16 cellular contexts compared by ENCODE assay signal in the genomic region with DNA sequence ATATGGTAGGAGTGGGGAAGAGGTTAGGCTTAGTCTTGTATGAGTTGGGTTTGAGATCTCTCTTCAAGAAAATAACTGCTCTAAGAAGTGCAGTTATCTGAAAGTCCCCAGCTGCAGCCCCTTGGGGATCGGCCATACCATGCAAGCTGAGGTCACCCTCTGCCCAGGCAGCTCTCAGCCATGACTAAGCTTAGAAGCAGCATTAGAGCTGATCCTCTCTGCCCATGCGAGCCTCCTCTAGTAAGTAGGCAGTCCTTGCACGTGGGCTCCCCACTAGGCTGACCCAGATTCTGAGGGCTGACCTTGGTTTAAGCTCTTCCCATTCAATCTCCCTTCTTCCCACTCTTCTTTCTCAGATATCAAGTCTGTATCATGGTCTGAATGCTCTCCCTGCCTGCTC.
DNase-seq lines count a peak whose midpoint lies in the region; ATAC-seq, FAIRE-seq and TF ChIP-seq lines count a peak whose summit lies in the region.
"Had no signal": no experiment of that assay in that cellular context is flagged by ENCODE, and none has a peak within 500 bp of the region (broad histone marks: within the 10 kb centered on the region; RNA-seq: fewer than 3 reads in every experiment).

No MANE protein-coding gene starts in this region.

- no peak overlapping the region for H2AFZ ChIP-seq in smooth muscle cell (ENCODE audit: low read depth)
- no peak overlapping the region for H2AFZ ChIP-seq in HepG2 (ENCODE audit: low read length)

- WGBS in smooth muscle cell (ENCODE audit: low lambda C conversion rate): 8% methylated on average over 3 of the region's 3 CpGs
- WGBS in HepG2 (ENCODE audit: low lambda C conversion rate): 28% methylated on average over 2 of the region's 3 CpGs

- H3K36me3 ChIP-seq in smooth muscle cell (ENCODE audit: low read depth): no peaks in the 10 kb centered on the region
- H3K36me3 ChIP-seq in HepG2 (replicated peaks in 1 of 2; ENCODE audit: control insufficient read depth in 1 of 2, insufficient read depth in 2 of 2, low read length in 2 of 2): no peaks in the 10 kb centered on the region
- H3K36me3 ChIP-seq: adrenal gland had no signal

- TF ChIP-seq CTCF in fibroblast of mammary gland (conservative IDR thresholded peaks at IDR 0.05; ENCODE audit: control insufficient read depth, insufficient read depth, low read depth, low read length): no peak
- TF ChIP-seq CTCF in smooth muscle cell (IDR thresholded peaks at IDR 0.05; ENCODE audit: borderline replicate concordance, insufficient read depth, poor library complexity, severe bottlenecking): no peak
- no peak for TF ChIP-seq CTCF in HepG2 (CRISPR knock-in tag; IDR thresholded peaks at IDR 0.05)

- CTCF ChIA-PET in HepG2 (lab: Yijun Ruan, JAX; ENCODE audit: low intra/inter-chr PET ratio, low total read pairs): no interaction called here

- ATAC-seq in SK-N-SH treated with all-trans-retinoic acid at 6 μM for 48 hours (peak; percentile 87), GM21529 (IDR thresholded peaks at IDR 0.05; ENCODE audit: unreplicated experiment) (no peak), HepG2 (no peak), HG02840 (IDR thresholded peaks at IDR 0.05; ENCODE audit: low FRiP score, unreplicated experiment) (no peak)
- ATAC-seq: K562; stimulated activated memory B cell treated with anti-CD40 and anti-IgM and Interleukin-4, amounts not matched to agents 10 μg/mL and 1 μg/mL and 100 μg/mL, for 72 hours had no signal

- H3K27me3 ChIP-seq in smooth muscle cell (ENCODE audit: low read depth) (peaks cover 10% of the 10 kb centered on the region), HepG2 (ENCODE audit: control insufficient read depth in 1 of 2, insufficient read depth in 2 of 2, low read length in 2 of 2) (no peaks in the 10 kb centered on the region)
- H3K27me3 ChIP-seq: adrenal gland had no signal

- DNase-seq in HCEC 1CT (peak; percentile 77), fibroblast of mammary gland (ENCODE audit: low read depth) (peak; percentile 77), smooth muscle cell (lab: John Stamatoyannopoulos, UW; ENCODE audit: unreplicated experiment) (peak; percentile 10), HepG2 (ENCODE audit: low spot score) (no peak)
- DNase-seq: activated CD4-positive, alpha-beta memory T cell treated with anti-CD3 and anti-CD28 coated beads, Interleukin-2, amount 10 ng/mL, durations not matched to agents 7 days and 5 days; CD4-positive, alpha-beta T cell; dermis blood vessel endothelial cell; foreskin melanocyte; NCI-H187 treated with DMSO at 0.1 percent for 48 hours; stimulated activated CD4-positive, alpha-beta T cell treated with anti-CD3 and anti-CD28 coated beads, Interleukin-4, amount 100 ng/mL, for 4 hours had no signal

- no peak overlapping the region for H3K4me3 ChIP-seq in fibroblast of mammary gland (ENCODE audit: control insufficient read depth, low read depth, low read length)
- H3K4me3 ChIP-seq in smooth muscle cell: no peak overlapping the region
- no peak overlapping the region for H3K4me3 ChIP-seq in HepG2 (replicated peaks in 1 of 3; ENCODE audit: insufficient read depth in 1 of 3, low read depth in 2 of 3, low read length in 3 of 3)
- H3K4me3 ChIP-seq: adrenal gland, K562 had no signal

- no peak overlapping the region for H3K9ac ChIP-seq in smooth muscle cell (ENCODE audit: low read depth)
- no peak overlapping the region for H3K9ac ChIP-seq in HepG2 (ENCODE audit: insufficient read depth, low read depth, low read length)

- H3K79me2 ChIP-seq in smooth muscle cell (ENCODE audit: low read depth): no peaks in the 10 kb centered on the region
- H3K79me2 ChIP-seq in HepG2 (ENCODE audit: insufficient read depth, low read length): no peaks in the 10 kb centered on the region

- H3K9me3 ChIP-seq in smooth muscle cell (replicated peaks; ENCODE audit: low read depth) (no peaks in the 10 kb centered on the region), HepG2 (ENCODE audit: low read length) (no peaks in the 10 kb centered on the region)
- H3K9me3 ChIP-seq: adrenal gland had no signal

- peak overlapping the region; percentile 74 for H3K4me2 ChIP-seq in smooth muscle cell
- no peak overlapping the region for H3K4me2 ChIP-seq in HepG2 (ENCODE audit: low read depth, low read length)

- intact Hi-C loops in HepG2 (cut with micrococcal nuclease; ENCODE audit: unreplicated experiment): no loop called here

- peak overlapping the region; percentile 71 for H3K27ac ChIP-seq in smooth muscle cell (ENCODE audit: low read depth)
- no peak overlapping the region for H3K27ac ChIP-seq in HepG2 (ENCODE audit: extremely low read length, insufficient read depth, low read length)
- H3K27ac ChIP-seq: adrenal gland had no signal

- POLR2A ChIA-PET in HepG2 (lab: Yijun Ruan, JAX): no interaction called here

- in situ Hi-C loops in HepG2 (cut with HindIII; ENCODE audit: extremely low pct_ligation_motif_present, low pct_unique_long_range_greater_than_20kb): no loop called here

- H3K4me1 ChIP-seq in smooth muscle cell (ENCODE audit: low read depth) (peaks cover 5% of the 10 kb centered on the region), HepG2 (ENCODE audit: insufficient read depth, low read length) (no peaks in the 10 kb centered on the region)
- H3K4me1 ChIP-seq: adrenal gland had no signal

- no peak for FAIRE-seq in HepG2 (lab: Jason Lieb, UNC)
- FAIRE-seq: K562 had no signal

- no peak for TF ChIP-seq EP300 in HepG2 (IDR thresholded peaks at IDR 0.05; ENCODE audit: low read depth in 2 of 2, low read length in 2 of 2)
- no peak for TF ChIP-seq EP300 in HepG2 (CRISPR knock-in tag; IDR thresholded peaks at IDR 0.05; ENCODE audit: borderline replicate concordance)

- peaks cover 27% of the 10 kb centered on the region for H3F3A ChIP-seq in smooth muscle cell (ENCODE audit: low read depth)

- TF ChIP-seq RAD21 in HepG2 (CRISPR knock-in tag; IDR thresholded peaks at IDR 0.05): no peak

- TF ChIP-seq POLR2A in HepG2 (IDR thresholded peaks at IDR 0.05; ENCODE audit: insufficient read depth in 1 of 2, low read depth in 2 of 2, low read length in 2 of 2): no peak

- BruUV-seq in HepG2 (replicated peaks; lab: Mats Ljungman, UMichigan): no TSS peak

- H4K20me1 ChIP-seq in smooth muscle cell (ENCODE audit: low read depth): peaks cover 3% of the 10 kb centered on the region
- no peaks in the 10 kb centered on the region for H4K20me1 ChIP-seq in HepG2 (ENCODE audit: insufficient read depth, low read length)

TF ChIP-seq in SK-N-SH treated with all-trans-retinoic acid at 6 μM for 48 hours, 23 proteins besides CTCF, POLR2A, EP300 and RAD21:
- TF ChIP-seq ESRRG (CRISPR knock-in tag; IDR thresholded peaks at IDR 0.05) (no peak), ZFP3 (CRISPR knock-in tag; IDR thresholded peaks at IDR 0.05) (no peak)

TF ChIP-seq in HepG2, 621 proteins besides CTCF, POLR2A, EP300 and RAD21:
- no peak for TF ChIP-seq ZNF367 (CRISPR knock-in tag; IDR thresholded peaks at IDR 0.05; ENCODE audit: borderline replicate concordance)
- no peak for TF ChIP-seq U2AF2 (IDR thresholded peaks at IDR 0.05; ENCODE audit: low read depth, low read length)
